ENCODE assay signal across 1 cellular context in genomic region chr11:75371930-75372876, GRCh38.
TF ChIP-seq lines count a peak whose summit lies in the region.

No MANE protein-coding gene starts in this region.

TF ChIP-seq in IMR-90, 13 proteins besides CTCF, POLR2A, EP300 and RAD21 (continued from another document):
- TF ChIP-seq MAFK (IDR thresholded peaks at IDR 0.05; ENCODE audit: low read depth, low read length): no peak
- TF ChIP-seq RCOR1 (IDR thresholded peaks at IDR 0.05; ENCODE audit: insufficient replicate concordance, low read length): no peak
